In genomic region chr4:128812360-128812958, GRCh38 we compare ENCODE assay signal across 1 cellular context.
TF ChIP-seq lines count a peak whose summit lies in the region.

No MANE protein-coding gene starts in this region.

TF ChIP-seq in H1, 55 proteins besides CTCF, POLR2A, EP300 and RAD21:
- no peak for TF ChIP-seq CBX5 (IDR thresholded peaks at IDR 0.05; ENCODE audit: low read depth, low read length)
- TF ChIP-seq PHF8 (conservative IDR thresholded peaks at IDR 0.05; ENCODE audit: low read depth, low read length): peak; percentile 40
- no peak for TF ChIP-seq MAX (IDR thresholded peaks at IDR 0.05)
- no peak for TF ChIP-seq ATF3 (IDR thresholded peaks at IDR 0.05; ENCODE audit: insufficient read depth, low read depth, low read length)
- no peak for TF ChIP-seq CBX8 (IDR thresholded peaks at IDR 0.05; ENCODE audit: borderline replicate concordance, low read depth, low read length)
- no peak for TF ChIP-seq SP2 (IDR thresholded peaks at IDR 0.05; ENCODE audit: low read length)
- TF ChIP-seq KDM1A (IDR thresholded peaks at IDR 0.05; ENCODE audit: borderline replicate concordance, low read length): peak; percentile 74; the same call in 1 of the 2 replicates
- no peak for TF ChIP-seq GTF2F1 (IDR thresholded peaks at IDR 0.05; ENCODE audit: borderline replicate concordance, low read depth, low read length)
- TF ChIP-seq BACH1 (IDR thresholded peaks at IDR 0.05; ENCODE audit: low read length): no peak
- TF ChIP-seq TAF1 (IDR thresholded peaks at IDR 0.05; ENCODE audit: low read depth, low read length): no peak
- TF ChIP-seq SP4 (IDR thresholded peaks at IDR 0.05; ENCODE audit: low read length): no peak
- TF ChIP-seq ZNF274 (IDR thresholded peaks at IDR 0.05; ENCODE audit: borderline replicate concordance, extremely low read depth, low read length): no peak
- TF ChIP-seq SIN3A (conservative IDR thresholded peaks at IDR 0.05 in 1 of 2, IDR thresholded peaks at IDR 0.05 in 1 of 2; ENCODE audit: low read depth in 1 of 2, low read length in 2 of 2): peak; percentile 51 to 65; a peak in 1 of 4 replicates
- peak; percentile 44 for TF ChIP-seq KDM4A (IDR thresholded peaks at IDR 0.05; ENCODE audit: low read depth, low read length, severe bottlenecking)
- TF ChIP-seq POLR2AphosphoS5 (IDR thresholded peaks at IDR 0.05; ENCODE audit: low read depth, low read length): no peak
- no peak; the same call in 1 of the 2 replicates for TF ChIP-seq CHD2 (IDR thresholded peaks at IDR 0.05; ENCODE audit: low read length)
- TF ChIP-seq EZH2 (IDR thresholded peaks at IDR 0.05; ENCODE audit: low read depth, low read length, severe bottlenecking): no peak
- TF ChIP-seq CHD1 (IDR thresholded peaks at IDR 0.05; ENCODE audit: low read depth, low read length): no peak; the same call in 1 of the 2 replicates
- TF ChIP-seq RFX5 (IDR thresholded peaks at IDR 0.05; ENCODE audit: borderline replicate concordance, low read depth, low read length): no peak
- no peak for TF ChIP-seq FOSL1 (IDR thresholded peaks at IDR 0.05; ENCODE audit: insufficient read depth, low read depth, low read length)
- TF ChIP-seq YY1 (IDR thresholded peaks at IDR 0.05; ENCODE audit: low read depth, low read length): no peak
- no peak for TF ChIP-seq TCF12 (IDR thresholded peaks at IDR 0.05; ENCODE audit: low read depth, low read length)
- no peak for TF ChIP-seq CEBPB (IDR thresholded peaks at IDR 0.05; ENCODE audit: low read depth, low read length)
- TF ChIP-seq TBP (IDR thresholded peaks at IDR 0.05; ENCODE audit: low read depth, low read length): no peak
- no peak for TF ChIP-seq CTBP2 (IDR thresholded peaks at IDR 0.05; ENCODE audit: borderline replicate concordance, insufficient read depth, insufficient read length, low read length)
- no peak for TF ChIP-seq SUZ12 (IDR thresholded peaks at IDR 0.05; ENCODE audit: low read length)
- TF ChIP-seq BRCA1 (IDR thresholded peaks at IDR 0.05; ENCODE audit: low read depth, low read length): no peak
- no peak for TF ChIP-seq SIRT6 (IDR thresholded peaks at IDR 0.05; ENCODE audit: low read length)
- TF ChIP-seq CREB1 (IDR thresholded peaks at IDR 0.05): peak; percentile 43; the same call in 1 of the 2 replicates
- no peak for TF ChIP-seq SIX5 (IDR thresholded peaks at IDR 0.05; ENCODE audit: low read depth, low read length)
- TF ChIP-seq POU5F1 (IDR thresholded peaks at IDR 0.05; ENCODE audit: low read depth, low read length): no peak
- TF ChIP-seq NRF1 (IDR thresholded peaks at IDR 0.05; ENCODE audit: low read depth, low read length): no peak
- TF ChIP-seq CHD7 (IDR thresholded peaks at IDR 0.05; ENCODE audit: insufficient replicate concordance, low read length): no peak
- peak; percentile 57; the same call in 1 of the 2 replicates for TF ChIP-seq TEAD4 (IDR thresholded peaks at IDR 0.05; ENCODE audit: low read depth, low read length)
- TF ChIP-seq BCL11A (IDR thresholded peaks at IDR 0.05; ENCODE audit: low read depth in 2 of 2, low read length in 2 of 2): no peak
- no peak for TF ChIP-seq GABPA (IDR thresholded peaks at IDR 0.05; ENCODE audit: borderline replicate concordance, insufficient read depth, low read length)
- no peak for TF ChIP-seq ATF2 (IDR thresholded peaks at IDR 0.05; ENCODE audit: low read length)
- TF ChIP-seq KDM5A (IDR thresholded peaks at IDR 0.05; ENCODE audit: low read length): no peak
- no peak for TF ChIP-seq MAFK (IDR thresholded peaks at IDR 0.05; ENCODE audit: low read depth, low read length)
- TF ChIP-seq E2F6 (IDR thresholded peaks at IDR 0.05): no peak
- TF ChIP-seq NANOG (IDR thresholded peaks at IDR 0.05; ENCODE audit: insufficient read depth, low read depth, low read length, poor library complexity, severe bottlenecking): no peak
- TF ChIP-seq RBBP5 (IDR thresholded peaks at IDR 0.05; ENCODE audit: borderline replicate concordance, low read depth, low read length): no peak; the same call in none of the 2 replicates
- peak; percentile 20 for TF ChIP-seq TAF7 (optimal IDR thresholded peaks at IDR 0.05; ENCODE audit: borderline replicate concordance, low read depth, low read length)
- TF ChIP-seq RXRA (IDR thresholded peaks at IDR 0.05; ENCODE audit: insufficient read depth, low read depth, low read length): no peak
- TF ChIP-seq RNF2 (IDR thresholded peaks at IDR 0.05; ENCODE audit: borderline replicate concordance, low read depth, low read length, missing control alignments, poor library complexity, severe bottlenecking): no peak
- peak; percentile 43 for TF ChIP-seq ASH2L (IDR thresholded peaks at IDR 0.05; ENCODE audit: low read length)
- no peak for TF ChIP-seq JUND (IDR thresholded peaks at IDR 0.05; ENCODE audit: low read length)
- no peak for TF ChIP-seq JUN (IDR thresholded peaks at IDR 0.05; ENCODE audit: low read depth, low read length)
- no peak for TF ChIP-seq HDAC6 (IDR thresholded peaks at IDR 0.05; ENCODE audit: low read depth, low read length)
- TF ChIP-seq SRF (IDR thresholded peaks at IDR 0.05; ENCODE audit: low read depth, low read length): no peak
- peak; percentile 64 to 66; a peak in 1 of 4 replicates for TF ChIP-seq HDAC2 (IDR thresholded peaks at IDR 0.05; ENCODE audit: borderline replicate concordance in 1 of 2, low read depth in 2 of 2, low read length in 2 of 2)
- no peak for TF ChIP-seq SP1 (IDR thresholded peaks at IDR 0.05; ENCODE audit: low read depth, low read length)
- no peak for TF ChIP-seq EGR1 (IDR thresholded peaks at IDR 0.05; ENCODE audit: borderline replicate concordance, low read depth, low read length)
- TF ChIP-seq SAP30 (IDR thresholded peaks at IDR 0.05; ENCODE audit: insufficient read depth, insufficient replicate concordance, low read length): no peak
- TF ChIP-seq USF2 (IDR thresholded peaks at IDR 0.05; ENCODE audit: low read length): no peak
